ENCODE assay signal across 1 cellular context in the genomic region with DNA sequence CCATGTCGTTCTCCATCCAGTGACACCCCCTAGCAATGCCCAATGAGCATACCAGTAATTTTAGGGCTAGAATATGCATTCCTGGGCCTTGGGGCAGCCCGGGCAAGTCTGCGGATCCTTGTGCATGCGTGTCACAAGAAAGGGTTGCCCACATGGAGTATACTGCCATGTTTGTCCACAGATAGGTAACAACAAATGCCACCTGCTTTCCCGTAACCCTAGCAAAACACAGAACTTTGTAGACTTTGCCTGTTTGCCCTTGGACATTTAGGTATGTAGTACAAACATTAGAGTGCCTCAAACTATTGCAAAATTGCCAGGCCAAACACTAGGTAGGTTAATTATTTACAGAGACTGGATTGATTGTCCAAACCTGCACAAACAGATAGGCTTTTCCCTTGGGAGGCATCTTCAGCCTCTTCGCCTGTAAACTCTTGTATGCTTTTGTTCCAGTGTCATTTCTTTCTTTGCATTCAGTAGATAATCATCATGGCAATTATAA.
TF ChIP-seq lines count a peak whose summit lies in the region.

No MANE protein-coding gene starts in this region.

TF ChIP-seq in HepG2, 621 proteins besides CTCF, POLR2A, EP300 and RAD21 (continued from another document and continues in another):
- TF ChIP-seq, protein P1, sequence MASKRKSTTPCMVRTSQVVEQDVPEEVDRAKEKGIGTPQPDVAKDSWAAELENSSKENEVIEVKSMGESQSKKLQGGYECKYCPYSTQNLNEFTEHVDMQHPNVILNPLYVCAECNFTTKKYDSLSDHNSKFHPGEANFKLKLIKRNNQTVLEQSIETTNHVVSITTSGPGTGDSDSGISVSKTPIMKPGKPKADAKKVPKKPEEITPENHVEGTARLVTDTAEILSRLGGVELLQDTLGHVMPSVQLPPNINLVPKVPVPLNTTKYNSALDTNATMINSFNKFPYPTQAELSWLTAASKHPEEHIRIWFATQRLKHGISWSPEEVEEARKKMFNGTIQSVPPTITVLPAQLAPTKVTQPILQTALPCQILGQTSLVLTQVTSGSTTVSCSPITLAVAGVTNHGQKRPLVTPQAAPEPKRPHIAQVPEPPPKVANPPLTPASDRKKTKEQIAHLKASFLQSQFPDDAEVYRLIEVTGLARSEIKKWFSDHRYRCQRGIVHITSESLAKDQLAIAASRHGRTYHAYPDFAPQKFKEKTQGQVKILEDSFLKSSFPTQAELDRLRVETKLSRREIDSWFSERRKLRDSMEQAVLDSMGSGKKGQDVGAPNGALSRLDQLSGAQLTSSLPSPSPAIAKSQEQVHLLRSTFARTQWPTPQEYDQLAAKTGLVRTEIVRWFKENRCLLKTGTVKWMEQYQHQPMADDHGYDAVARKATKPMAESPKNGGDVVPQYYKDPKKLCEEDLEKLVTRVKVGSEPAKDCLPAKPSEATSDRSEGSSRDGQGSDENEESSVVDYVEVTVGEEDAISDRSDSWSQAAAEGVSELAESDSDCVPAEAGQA (IDR thresholded peaks at IDR 0.05; ENCODE audit: low read depth): no peak
- TF ChIP-seq, protein P1 (CRISPR knock-in tag; IDR thresholded peaks at IDR 0.05; ENCODE audit: borderline replicate concordance): peak; percentile 83; the same call in 1 of the 2 replicates
- 0 out of 2 replicates have a peak, but pooled peaks have one; percentile 68 for TF ChIP-seq PAX8 (CRISPR knock-in tag; IDR thresholded peaks at IDR 0.05; ENCODE audit: borderline replicate concordance)
- TF ChIP-seq ZBTB8A (CRISPR knock-in tag; IDR thresholded peaks at IDR 0.05; ENCODE audit: borderline replicate concordance, low read depth): no peak
- no peak for TF ChIP-seq ZNF790 (CRISPR knock-in tag; IDR thresholded peaks at IDR 0.05; ENCODE audit: borderline replicate concordance)
- TF ChIP-seq, protein P2, sequence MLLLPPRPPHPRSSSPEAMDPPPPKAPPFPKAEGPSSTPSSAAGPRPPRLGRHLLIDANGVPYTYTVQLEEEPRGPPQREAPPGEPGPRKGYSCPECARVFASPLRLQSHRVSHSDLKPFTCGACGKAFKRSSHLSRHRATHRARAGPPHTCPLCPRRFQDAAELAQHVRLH (CRISPR knock-in tag; IDR thresholded peaks at IDR 0.05; ENCODE audit: borderline replicate concordance, low read depth): peak; percentile 96
- peak; percentile 98 for TF ChIP-seq HNRNPUL1 (IDR thresholded peaks at IDR 0.05; ENCODE audit: low read depth, low read length)
- TF ChIP-seq BHLHE40 (IDR thresholded peaks at IDR 0.05; ENCODE audit: low read length): peak; percentile 68
- TF ChIP-seq TRIM24 (CRISPR knock-in tag; IDR thresholded peaks at IDR 0.05): peak; percentile 66; the same call in 1 of the 2 replicates
- TF ChIP-seq TAF15 (IDR thresholded peaks at IDR 0.05; ENCODE audit: low read depth, low read length, poor library complexity, severe bottlenecking): no peak
- no peak for TF ChIP-seq MED8 (CRISPR knock-in tag; IDR thresholded peaks at IDR 0.05; ENCODE audit: insufficient replicate concordance)
- TF ChIP-seq PITX1 (CRISPR knock-in tag; IDR thresholded peaks at IDR 0.05): peak; percentile 87
- TF ChIP-seq, protein P3, sequence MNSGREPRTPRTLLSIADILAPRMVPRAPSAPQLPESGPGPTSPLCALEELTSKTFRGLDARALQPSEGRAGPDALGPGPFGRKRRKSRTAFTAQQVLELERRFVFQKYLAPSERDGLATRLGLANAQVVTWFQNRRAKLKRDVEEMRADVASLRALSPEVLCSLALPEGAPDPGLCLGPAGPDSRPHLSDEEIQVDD (CRISPR knock-in tag; IDR thresholded peaks at IDR 0.05; ENCODE audit: borderline replicate concordance): no peak
- TF ChIP-seq ZNF572 (CRISPR knock-in tag; IDR thresholded peaks at IDR 0.05): no peak
- TF ChIP-seq PTBP1 (IDR thresholded peaks at IDR 0.05; ENCODE audit: low read depth, low read length, poor library complexity, severe bottlenecking): no peak
- peak; percentile 89; the same call in 1 of the 2 replicates for TF ChIP-seq MXD4 (CRISPR knock-in tag; IDR thresholded peaks at IDR 0.05)
- TF ChIP-seq, protein P4, sequence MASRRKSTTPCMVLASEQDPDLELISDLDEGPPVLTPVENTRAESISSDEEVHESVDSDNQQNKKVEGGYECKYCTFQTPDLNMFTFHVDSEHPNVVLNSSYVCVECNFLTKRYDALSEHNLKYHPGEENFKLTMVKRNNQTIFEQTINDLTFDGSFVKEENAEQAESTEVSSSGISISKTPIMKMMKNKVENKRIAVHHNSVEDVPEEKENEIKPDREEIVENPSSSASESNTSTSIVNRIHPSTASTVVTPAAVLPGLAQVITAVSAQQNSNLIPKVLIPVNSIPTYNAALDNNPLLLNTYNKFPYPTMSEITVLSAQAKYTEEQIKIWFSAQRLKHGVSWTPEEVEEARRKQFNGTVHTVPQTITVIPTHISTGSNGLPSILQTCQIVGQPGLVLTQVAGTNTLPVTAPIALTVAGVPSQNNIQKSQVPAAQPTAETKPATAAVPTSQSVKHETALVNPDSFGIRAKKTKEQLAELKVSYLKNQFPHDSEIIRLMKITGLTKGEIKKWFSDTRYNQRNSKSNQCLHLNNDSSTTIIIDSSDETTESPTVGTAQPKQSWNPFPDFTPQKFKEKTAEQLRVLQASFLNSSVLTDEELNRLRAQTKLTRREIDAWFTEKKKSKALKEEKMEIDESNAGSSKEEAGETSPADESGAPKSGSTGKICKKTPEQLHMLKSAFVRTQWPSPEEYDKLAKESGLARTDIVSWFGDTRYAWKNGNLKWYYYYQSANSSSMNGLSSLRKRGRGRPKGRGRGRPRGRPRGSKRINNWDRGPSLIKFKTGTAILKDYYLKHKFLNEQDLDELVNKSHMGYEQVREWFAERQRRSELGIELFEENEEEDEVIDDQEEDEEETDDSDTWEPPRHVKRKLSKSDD (CRISPR knock-in tag; IDR thresholded peaks at IDR 0.05; ENCODE audit: low read depth): peak; percentile 73; the same call in 1 of the 2 replicates
- TF ChIP-seq ZNF333 (CRISPR knock-in tag; IDR thresholded peaks at IDR 0.05; ENCODE audit: borderline replicate concordance): no peak
- no peak for TF ChIP-seq SIN3A (IDR thresholded peaks at IDR 0.05; ENCODE audit: borderline replicate concordance, low read depth, low read length)
- peak; percentile 97 for TF ChIP-seq HOXA5 (CRISPR knock-in tag; IDR thresholded peaks at IDR 0.05)
- TF ChIP-seq, protein P5, sequence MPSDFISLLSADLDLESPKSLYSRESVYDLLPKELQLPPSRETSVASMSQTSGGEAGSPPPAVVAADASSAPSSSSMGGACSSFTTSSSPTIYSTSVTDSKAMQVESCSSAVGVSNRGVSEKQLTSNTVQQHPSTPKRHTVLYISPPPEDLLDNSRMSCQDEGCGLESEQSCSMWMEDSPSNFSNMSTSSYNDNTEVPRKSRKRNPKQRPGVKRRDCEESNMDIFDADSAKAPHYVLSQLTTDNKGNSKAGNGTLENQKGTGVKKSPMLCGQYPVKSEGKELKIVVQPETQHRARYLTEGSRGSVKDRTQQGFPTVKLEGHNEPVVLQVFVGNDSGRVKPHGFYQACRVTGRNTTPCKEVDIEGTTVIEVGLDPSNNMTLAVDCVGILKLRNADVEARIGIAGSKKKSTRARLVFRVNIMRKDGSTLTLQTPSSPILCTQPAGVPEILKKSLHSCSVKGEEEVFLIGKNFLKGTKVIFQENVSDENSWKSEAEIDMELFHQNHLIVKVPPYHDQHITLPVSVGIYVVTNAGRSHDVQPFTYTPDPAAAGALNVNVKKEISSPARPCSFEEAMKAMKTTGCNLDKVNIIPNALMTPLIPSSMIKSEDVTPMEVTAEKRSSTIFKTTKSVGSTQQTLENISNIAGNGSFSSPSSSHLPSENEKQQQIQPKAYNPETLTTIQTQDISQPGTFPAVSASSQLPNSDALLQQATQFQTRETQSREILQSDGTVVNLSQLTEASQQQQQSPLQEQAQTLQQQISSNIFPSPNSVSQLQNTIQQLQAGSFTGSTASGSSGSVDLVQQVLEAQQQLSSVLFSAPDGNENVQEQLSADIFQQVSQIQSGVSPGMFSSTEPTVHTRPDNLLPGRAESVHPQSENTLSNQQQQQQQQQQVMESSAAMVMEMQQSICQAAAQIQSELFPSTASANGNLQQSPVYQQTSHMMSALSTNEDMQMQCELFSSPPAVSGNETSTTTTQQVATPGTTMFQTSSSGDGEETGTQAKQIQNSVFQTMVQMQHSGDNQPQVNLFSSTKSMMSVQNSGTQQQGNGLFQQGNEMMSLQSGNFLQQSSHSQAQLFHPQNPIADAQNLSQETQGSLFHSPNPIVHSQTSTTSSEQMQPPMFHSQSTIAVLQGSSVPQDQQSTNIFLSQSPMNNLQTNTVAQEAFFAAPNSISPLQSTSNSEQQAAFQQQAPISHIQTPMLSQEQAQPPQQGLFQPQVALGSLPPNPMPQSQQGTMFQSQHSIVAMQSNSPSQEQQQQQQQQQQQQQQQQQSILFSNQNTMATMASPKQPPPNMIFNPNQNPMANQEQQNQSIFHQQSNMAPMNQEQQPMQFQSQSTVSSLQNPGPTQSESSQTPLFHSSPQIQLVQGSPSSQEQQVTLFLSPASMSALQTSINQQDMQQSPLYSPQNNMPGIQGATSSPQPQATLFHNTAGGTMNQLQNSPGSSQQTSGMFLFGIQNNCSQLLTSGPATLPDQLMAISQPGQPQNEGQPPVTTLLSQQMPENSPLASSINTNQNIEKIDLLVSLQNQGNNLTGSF (CRISPR knock-in tag; IDR thresholded peaks at IDR 0.05): no peak
- TF ChIP-seq HDAC2 (CRISPR knock-in tag; IDR thresholded peaks at IDR 0.05): peak; percentile 96
- peak; percentile 32; the same call in 1 of the 2 replicates for TF ChIP-seq CREB1 (IDR thresholded peaks at IDR 0.05)
- TF ChIP-seq CREB1 (CRISPR knock-in tag; IDR thresholded peaks at IDR 0.05): peak; percentile 90
- no peak for TF ChIP-seq AGO1 (IDR thresholded peaks at IDR 0.05; ENCODE audit: low read depth, low read length, poor library complexity, severe bottlenecking)
- no peak for TF ChIP-seq FOSL1 (CRISPR knock-in tag; IDR thresholded peaks at IDR 0.05; ENCODE audit: borderline replicate concordance)
- no peak for TF ChIP-seq ZNF737 (CRISPR knock-in tag; IDR thresholded peaks at IDR 0.05; ENCODE audit: borderline replicate concordance)
- TF ChIP-seq ZFP36L2 (CRISPR knock-in tag; IDR thresholded peaks at IDR 0.05): no peak
- TF ChIP-seq, protein P6, sequence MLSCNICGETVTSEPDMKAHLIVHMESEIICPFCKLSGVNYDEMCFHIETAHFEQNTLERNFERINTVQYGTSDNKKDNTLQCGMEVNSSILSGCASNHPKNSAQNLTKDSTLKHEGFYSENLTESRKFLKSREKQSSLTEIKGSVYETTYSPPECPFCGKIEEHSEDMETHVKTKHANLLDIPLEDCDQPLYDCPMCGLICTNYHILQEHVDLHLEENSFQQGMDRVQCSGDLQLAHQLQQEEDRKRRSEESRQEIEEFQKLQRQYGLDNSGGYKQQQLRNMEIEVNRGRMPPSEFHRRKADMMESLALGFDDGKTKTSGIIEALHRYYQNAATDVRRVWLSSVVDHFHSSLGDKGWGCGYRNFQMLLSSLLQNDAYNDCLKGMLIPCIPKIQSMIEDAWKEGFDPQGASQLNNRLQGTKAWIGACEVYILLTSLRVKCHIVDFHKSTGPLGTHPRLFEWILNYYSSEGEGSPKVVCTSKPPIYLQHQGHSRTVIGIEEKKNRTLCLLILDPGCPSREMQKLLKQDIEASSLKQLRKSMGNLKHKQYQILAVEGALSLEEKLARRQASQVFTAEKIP (CRISPR knock-in tag; IDR thresholded peaks at IDR 0.05; ENCODE audit: borderline replicate concordance): no peak
- no peak for TF ChIP-seq ELF4 (CRISPR knock-in tag; IDR thresholded peaks at IDR 0.05; ENCODE audit: borderline replicate concordance)
- TF ChIP-seq, protein P7, sequence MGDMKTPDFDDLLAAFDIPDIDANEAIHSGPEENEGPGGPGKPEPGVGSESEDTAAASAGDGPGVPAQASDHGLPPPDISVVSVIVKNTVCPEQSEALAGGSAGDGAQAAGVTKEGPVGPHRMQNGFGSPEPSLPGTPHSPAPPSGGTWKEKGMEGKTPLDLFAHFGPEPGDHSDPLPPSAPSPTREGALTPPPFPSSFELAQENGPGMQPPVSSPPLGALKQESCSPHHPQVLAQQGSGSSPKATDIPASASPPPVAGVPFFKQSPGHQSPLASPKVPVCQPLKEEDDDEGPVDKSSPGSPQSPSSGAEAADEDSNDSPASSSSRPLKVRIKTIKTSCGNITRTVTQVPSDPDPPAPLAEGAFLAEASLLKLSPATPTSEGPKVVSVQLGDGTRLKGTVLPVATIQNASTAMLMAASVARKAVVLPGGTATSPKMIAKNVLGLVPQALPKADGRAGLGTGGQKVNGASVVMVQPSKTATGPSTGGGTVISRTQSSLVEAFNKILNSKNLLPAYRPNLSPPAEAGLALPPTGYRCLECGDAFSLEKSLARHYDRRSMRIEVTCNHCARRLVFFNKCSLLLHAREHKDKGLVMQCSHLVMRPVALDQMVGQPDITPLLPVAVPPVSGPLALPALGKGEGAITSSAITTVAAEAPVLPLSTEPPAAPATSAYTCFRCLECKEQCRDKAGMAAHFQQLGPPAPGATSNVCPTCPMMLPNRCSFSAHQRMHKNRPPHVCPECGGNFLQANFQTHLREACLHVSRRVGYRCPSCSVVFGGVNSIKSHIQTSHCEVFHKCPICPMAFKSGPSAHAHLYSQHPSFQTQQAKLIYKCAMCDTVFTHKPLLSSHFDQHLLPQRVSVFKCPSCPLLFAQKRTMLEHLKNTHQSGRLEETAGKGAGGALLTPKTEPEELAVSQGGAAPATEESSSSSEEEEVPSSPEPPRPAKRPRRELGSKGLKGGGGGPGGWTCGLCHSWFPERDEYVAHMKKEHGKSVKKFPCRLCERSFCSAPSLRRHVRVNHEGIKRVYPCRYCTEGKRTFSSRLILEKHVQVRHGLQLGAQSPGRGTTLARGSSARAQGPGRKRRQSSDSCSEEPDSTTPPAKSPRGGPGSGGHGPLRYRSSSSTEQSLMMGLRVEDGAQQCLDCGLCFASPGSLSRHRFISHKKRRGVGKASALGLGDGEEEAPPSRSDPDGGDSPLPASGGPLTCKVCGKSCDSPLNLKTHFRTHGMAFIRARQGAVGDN (CRISPR knock-in tag; IDR thresholded peaks at IDR 0.05): no peak; the same call in 1 of the 2 replicates
- TF ChIP-seq ZNF780A (CRISPR knock-in tag; IDR thresholded peaks at IDR 0.05): peak; percentile 90
- peak in 1 of 2 experiments; percentile 97; a peak in 2 of 4 replicates for TF ChIP-seq KLF16 (CRISPR knock-in tag; IDR thresholded peaks at IDR 0.05)
